Comparison of ENCODE assay signal across 14 cellular contexts in genomic region chr1:231971397-231972233, GRCh38.
DNase-seq lines count a peak whose midpoint lies in the region; ATAC-seq, FAIRE-seq and TF ChIP-seq lines count a peak whose summit lies in the region.
"Had no signal": no experiment of that assay in that cellular context is flagged by ENCODE, and none has a peak within 500 bp of the region (broad histone marks: within the 10 kb centered on the region; RNA-seq: fewer than 3 reads in every experiment).

No MANE protein-coding gene starts in this region.

- TF ChIP-seq POLR2A in GM12878 (IDR thresholded peaks at IDR 0.05; ENCODE audit: low read depth, low read length): no peak
- TF ChIP-seq POLR2A in esophagus squamous epithelium (IDR thresholded peaks at IDR 0.05): no peak
- TF ChIP-seq POLR2A in Peyer's patch (IDR thresholded peaks at IDR 0.05): no peak

- CTCF ChIA-PET in CD8-positive, alpha-beta T cell (lab: Charles Lee): no interaction called here
- CTCF ChIA-PET in GM12878 (lab: Yijun Ruan, JAX) (no interaction called here), HEK293T (lab: Yijun Ruan, JAX) (interaction anchor here (1.9 kb wide), 1 partner anchor 11 kb away, joined by 5 read pairs; no protein-coding TSS in a partner anchor)

- no peak overlapping the region for H3K4me2 ChIP-seq in GM12878 (ENCODE audit: control insufficient read depth, insufficient read depth)
- H3K4me2 ChIP-seq: PC-9 had no signal

- H3K27ac Mint-ChIP-seq in CD8-positive, alpha-beta T cell: peak overlapping the region; percentile 6
- H3K27ac Mint-ChIP-seq: activated CD4-positive, alpha-beta T cell treated with anti-CD3 and anti-CD28 coated beads, Interleukin-2, amount 10 ng/mL, durations not matched to agents 24 days and 14 days; activated naive CD4-positive, alpha-beta T cell treated with anti-CD3 and anti-CD28 coated beads, Interleukin-2, amount 50 U/mL, for 24 hours had no signal

- TF ChIP-seq CTCF in CD8-positive, alpha-beta T cell (IDR thresholded peaks at IDR 0.05): no peak
- TF ChIP-seq CTCF in GM12878 (IDR thresholded peaks at IDR 0.05 in 2 of 3, conservative IDR thresholded peaks at IDR 0.05 in 1 of 3; ENCODE audit: control insufficient read depth in 2 of 3, extremely low read depth in 1 of 3, insufficient read depth in 1 of 3, low read depth in 3 of 3, low read length in 3 of 3) (no peak), esophagus squamous epithelium (IDR thresholded peaks at IDR 0.05) (no peak), Peyer's patch (IDR thresholded peaks at IDR 0.05) (no peak)

- in situ Hi-C loops in GM12878 (cut with MboI): no loop called here

- H4K20me1 ChIP-seq in GM12878 (ENCODE audit: control insufficient read depth, insufficient read depth): no peaks in the 10 kb centered on the region

- TF ChIP-seq RAD21 in GM12878 (IDR thresholded peaks at IDR 0.05; ENCODE audit: insufficient read depth, low read depth, low read length): no peak

- H3K4me1 ChIP-seq in CD8-positive, alpha-beta T cell (ENCODE audit: insufficient read depth, low read length): peaks cover 3% of the 10 kb centered on the region
- no peaks in the 10 kb centered on the region for H3K4me1 ChIP-seq in GM12878 (ENCODE audit: control insufficient read depth, insufficient read depth, low read length)
- peaks cover 0 to 8% (median 0%) of the 10 kb centered on the region in 3 donors for H3K4me1 ChIP-seq in esophagus squamous epithelium
- no peaks in the 10 kb centered on the region for H3K4me1 ChIP-seq in Peyer's patch
- H3K4me1 ChIP-seq: transverse colon had no signal

- H3K9me3 ChIP-seq in CD8-positive, alpha-beta T cell (ENCODE audit: low read length): no peaks in the 10 kb centered on the region
- H3K9me3 ChIP-seq in MG63 (no peaks in the 10 kb centered on the region), GM12878 (replicated peaks; ENCODE audit: control insufficient read depth, insufficient read depth, low read length) (no peaks in the 10 kb centered on the region), esophagus squamous epithelium (no peaks in the 10 kb centered on the region), Peyer's patch (no peaks in the 10 kb centered on the region)
- H3K9me3 ChIP-seq: ovary, transverse colon had no signal

- intact Hi-C loops in CD8-positive, alpha-beta T cell (cut with DNase I, micrococcal nuclease): no loop called here
- intact Hi-C loops in GM12878 (cut with micrococcal nuclease; ENCODE audit: unreplicated experiment): no loop called here
- intact Hi-C loops in esophagus squamous epithelium (cut with DNase I): no loop called here

- no peaks in the 10 kb centered on the region for H3K36me3 ChIP-seq in CD8-positive, alpha-beta T cell (ENCODE audit: insufficient read depth, low read length)
- H3K36me3 ChIP-seq in MG63 (no peaks in the 10 kb centered on the region), GM12878 (ENCODE audit: control insufficient read depth in 2 of 2, insufficient read depth in 2 of 2, low read length in 1 of 2) (no peaks in the 10 kb centered on the region), esophagus squamous epithelium (no peaks in the 10 kb centered on the region), Peyer's patch (no peaks in the 10 kb centered on the region)
- H3K36me3 ChIP-seq: ovary, transverse colon had no signal

- no peak overlapping the region for H3K9ac ChIP-seq in GM12878 (ENCODE audit: control insufficient read depth, insufficient read depth, low read length)

- no peaks in the 10 kb centered on the region for H3K79me2 ChIP-seq in GM12878 (ENCODE audit: control insufficient read depth, insufficient read depth, low read length)

- no peak for DNase-seq in CD8-positive, alpha-beta T cell
- DNase-seq in MG63 (peak; percentile 48), GM12878 (ENCODE audit: low read depth, low spot score) (no peak), iris pigment epithelial cell (ENCODE audit: low read depth) (peak; percentile 75), esophagus squamous epithelium (lab: John Stamatoyannopoulos, UW) (no peak), Peyer's patch (no peak), left lobe of liver (ENCODE audit: low spot score) (no peak), HEK293T (ENCODE audit: extremely low spot score) (no peak)
- DNase-seq: activated CD4-positive, alpha-beta T cell treated with anti-CD3 and anti-CD28 coated beads, Interleukin-2, amount 10 ng/mL, durations not matched to agents 24 days and 14 days; kidney; ovary; PC-9; transverse colon had no signal

- H3K36me3 Mint-ChIP-seq in CD8-positive, alpha-beta T cell: peaks cover 21% of the 10 kb centered on the region

- TF ChIP-seq EP300 in GM12878 (IDR thresholded peaks at IDR 0.05; ENCODE audit: borderline replicate concordance in 1 of 2, control insufficient read depth in 1 of 2, low read depth in 2 of 2, low read length in 2 of 2): no peak

- SMC1A ChIA-PET in GM12878 (lab: Charles Lee; ENCODE audit: uncharacterized antibody, unreplicated experiment): no interaction called here

- no peak overlapping the region for H3K4me3 Mint-ChIP-seq in CD8-positive, alpha-beta T cell
- H3K4me3 Mint-ChIP-seq: activated CD4-positive, alpha-beta T cell treated with anti-CD3 and anti-CD28 coated beads, Interleukin-2, amount 10 ng/mL, durations not matched to agents 24 days and 14 days; activated naive CD4-positive, alpha-beta T cell treated with anti-CD3 and anti-CD28 coated beads, Interleukin-2, amount 50 U/mL, for 24 hours had no signal

- no peaks in the 10 kb centered on the region for H3K27me3 Mint-ChIP-seq in CD8-positive, alpha-beta T cell (ENCODE audit: low read depth)
- H3K27me3 Mint-ChIP-seq: activated naive CD4-positive, alpha-beta T cell treated with anti-CD3 and anti-CD28 coated beads, Interleukin-2, amount 50 U/mL, for 24 hours had no signal

- FAIRE-seq in GM12878 (lab: Jason Lieb, UNC): no peak
- FAIRE-seq: kidney had no signal

- no peak for ATAC-seq in CD8-positive, alpha-beta T cell
- no peak for ATAC-seq in GM12878
- ATAC-seq in left lobe of liver: no peak

- no TSS peak for BruUV-seq in GM12878 (replicated peaks; lab: Mats Ljungman, UMichigan)

- WGBS in GM12878 (ENCODE audit: insufficient coverage, insufficient replicate concordance, low lambda C conversion rate, missing lambda C conversion rate): 46% methylated on average over 12 of the region's 12 CpGs
- 69% methylated on average over 12 of the region's 12 CpGs for WGBS in esophagus squamous epithelium, 2 donors

- no peak overlapping the region for H2AFZ ChIP-seq in GM12878 (ENCODE audit: control insufficient read depth, low read depth, low read length)
- H2AFZ ChIP-seq: PC-9 had no signal

- H3K4me1 Mint-ChIP-seq in CD8-positive, alpha-beta T cell (ENCODE audit: low read depth): peaks cover 19% of the 10 kb centered on the region
- H3K4me1 Mint-ChIP-seq: activated naive CD4-positive, alpha-beta T cell treated with anti-CD3 and anti-CD28 coated beads, Interleukin-2, amount 50 U/mL, for 24 hours had no signal

- H3K27me3 ChIP-seq in CD8-positive, alpha-beta T cell (ENCODE audit: insufficient read depth, low read length): no peaks in the 10 kb centered on the region
- H3K27me3 ChIP-seq in MG63 (no peaks in the 10 kb centered on the region), GM12878 (replicated peaks in 1 of 2; ENCODE audit: control insufficient read depth in 2 of 2, insufficient read depth in 2 of 2, low read length in 1 of 2) (no peaks in the 10 kb centered on the region), esophagus squamous epithelium (no peaks in the 10 kb centered on the region), Peyer's patch (no peaks in the 10 kb centered on the region)
- H3K27me3 ChIP-seq: ovary, transverse colon had no signal

- POLR2A ChIA-PET in CD8-positive, alpha-beta T cell (lab: Charles Lee): interaction anchor here (0.6 kb wide), 1 partner anchor 12 kb away, joined by 3 read pairs; no protein-coding TSS in a partner anchor
- POLR2A ChIA-PET in GM12878 (lab: Charles Lee): no interaction called here
- POLR2A ChIA-PET in HEK293T (lab: Yijun Ruan, JAX): no interaction called here

- no peak overlapping the region for H3K27ac ChIP-seq in CD8-positive, alpha-beta T cell (ENCODE audit: low read depth, low read length)
- no peak overlapping the region for H3K27ac ChIP-seq in GM12878 (ENCODE audit: control insufficient read depth, insufficient read depth)
- no peak overlapping the region for H3K27ac ChIP-seq in esophagus squamous epithelium
- H3K27ac ChIP-seq in Peyer's patch: no peak overlapping the region
- H3K27ac ChIP-seq: ovary, PC-9, transverse colon had no signal

- no peak overlapping the region for H3K4me3 ChIP-seq in CD8-positive, alpha-beta T cell (ENCODE audit: low read depth, low read length)
- H3K4me3 ChIP-seq in MG63 (no peak overlapping the region), GM12878 (no peak overlapping the region), esophagus squamous epithelium (no peak overlapping the region), Peyer's patch (no peak overlapping the region)
- H3K4me3 ChIP-seq: ovary, PC-9, transverse colon had no signal

- peaks cover 3% of the 10 kb centered on the region for H3K9me3 Mint-ChIP-seq in CD8-positive, alpha-beta T cell

- RAD21 ChIA-PET in GM12878 (lab: Charles Lee; ENCODE audit: unreplicated experiment): no interaction called here

TF ChIP-seq in GM12878, 131 proteins besides CTCF, POLR2A, EP300 and RAD21:
- TF ChIP-seq PBX3 (IDR thresholded peaks at IDR 0.05; ENCODE audit: insufficient replicate concordance, low read depth, low read length): no peak
- TF ChIP-seq MTA2 (IDR thresholded peaks at IDR 0.05; ENCODE audit: low read depth): peak; percentile 26; the same call in 1 of the 2 replicates
TF ChIP-seq in GM12878: peak in this region for 1.

TF ChIP-seq in HEK293T, 16 proteins besides CTCF, POLR2A, EP300 and RAD21 (continues in another document):
- no peak for TF ChIP-seq L3MBTL2 (conservative IDR thresholded peaks at IDR 0.05)
- TF ChIP-seq TARDBP (IDR thresholded peaks at IDR 0.05): no peak
- TF ChIP-seq NFRKB (IDR thresholded peaks at IDR 0.05): no peak
- TF ChIP-seq ZNF384 (IDR thresholded peaks at IDR 0.05): no peak
- TF ChIP-seq FOXA1 (IDR thresholded peaks at IDR 0.05): no peak
- TF ChIP-seq SUZ12 (IDR thresholded peaks at IDR 0.05): no peak
- TF ChIP-seq CTBP1 (IDR thresholded peaks at IDR 0.05; ENCODE audit: borderline replicate concordance): no peak
- TF ChIP-seq PKNOX1 (IDR thresholded peaks at IDR 0.05): no peak
- TF ChIP-seq FOXM1 (IDR thresholded peaks at IDR 0.05; ENCODE audit: borderline replicate concordance): no peak
- TF ChIP-seq HDGF (IDR thresholded peaks at IDR 0.05; ENCODE audit: borderline replicate concordance): no peak
- no peak for TF ChIP-seq LEF1 (IDR thresholded peaks at IDR 0.05; ENCODE audit: borderline replicate concordance)
- no peak for TF ChIP-seq BHLHE40 (IDR thresholded peaks at IDR 0.05; ENCODE audit: borderline replicate concordance)

Comparison
In these comparisons a context has a peak if more than half of its experiments do, and no peak if none do; other contexts are left out.
1. DNase-seq: peak in MG63 (single experiment) and iris pigment epithelial cell (single experiment); none in CD8-positive, alpha-beta T cell (0 of 7), GM12878 (single experiment), esophagus squamous epithelium (single experiment), Peyer's patch (0 of 3), left lobe of liver (single experiment) and HEK293T (single experiment).